In the genomic region with DNA sequence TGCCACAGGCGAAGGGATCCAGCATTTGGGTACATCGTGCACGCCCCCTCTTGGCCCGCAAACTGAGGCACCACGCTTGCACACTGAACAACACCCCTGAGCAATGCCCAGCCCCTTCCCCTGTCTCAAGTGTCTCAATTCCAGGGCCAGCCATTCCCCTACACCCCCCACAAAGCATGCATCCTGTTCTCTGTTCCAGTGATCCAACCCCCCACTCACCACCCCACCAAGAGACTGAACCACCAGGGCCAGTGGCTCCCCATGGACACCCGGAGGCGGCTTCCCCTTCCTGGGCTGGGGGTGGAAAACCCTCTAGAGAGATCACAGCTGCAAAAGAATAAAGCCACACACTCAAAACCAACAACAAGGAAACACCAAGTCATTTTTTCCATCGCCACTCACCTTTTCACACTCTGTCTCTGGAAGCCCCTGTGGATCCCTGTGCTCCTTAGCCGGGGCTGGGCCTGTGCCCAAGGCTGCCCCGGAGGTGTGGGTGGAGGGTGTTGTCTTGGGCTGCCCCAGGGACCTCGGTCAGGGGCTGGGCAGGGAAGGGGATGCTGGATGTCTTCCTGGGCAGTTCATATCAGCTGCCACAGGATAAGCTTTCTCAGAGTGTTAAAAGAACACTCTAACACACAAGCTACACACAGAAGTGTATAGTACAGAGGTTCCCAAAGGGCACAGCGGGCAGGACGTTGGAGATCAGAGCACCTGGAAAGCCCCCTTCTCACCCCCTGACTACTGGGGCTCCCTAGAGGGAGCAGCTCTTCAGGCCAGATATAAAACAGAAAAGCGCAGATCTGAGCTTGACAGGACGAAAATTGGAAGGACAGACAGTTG, we compare ENCODE assay signal across 1 cellular context.
TF ChIP-seq lines count a peak whose summit lies in the region.

No MANE protein-coding gene starts in this region.

TF ChIP-seq in GM23338, 12 proteins besides CTCF, POLR2A, EP300 and RAD21:
- TF ChIP-seq, protein P1, sequence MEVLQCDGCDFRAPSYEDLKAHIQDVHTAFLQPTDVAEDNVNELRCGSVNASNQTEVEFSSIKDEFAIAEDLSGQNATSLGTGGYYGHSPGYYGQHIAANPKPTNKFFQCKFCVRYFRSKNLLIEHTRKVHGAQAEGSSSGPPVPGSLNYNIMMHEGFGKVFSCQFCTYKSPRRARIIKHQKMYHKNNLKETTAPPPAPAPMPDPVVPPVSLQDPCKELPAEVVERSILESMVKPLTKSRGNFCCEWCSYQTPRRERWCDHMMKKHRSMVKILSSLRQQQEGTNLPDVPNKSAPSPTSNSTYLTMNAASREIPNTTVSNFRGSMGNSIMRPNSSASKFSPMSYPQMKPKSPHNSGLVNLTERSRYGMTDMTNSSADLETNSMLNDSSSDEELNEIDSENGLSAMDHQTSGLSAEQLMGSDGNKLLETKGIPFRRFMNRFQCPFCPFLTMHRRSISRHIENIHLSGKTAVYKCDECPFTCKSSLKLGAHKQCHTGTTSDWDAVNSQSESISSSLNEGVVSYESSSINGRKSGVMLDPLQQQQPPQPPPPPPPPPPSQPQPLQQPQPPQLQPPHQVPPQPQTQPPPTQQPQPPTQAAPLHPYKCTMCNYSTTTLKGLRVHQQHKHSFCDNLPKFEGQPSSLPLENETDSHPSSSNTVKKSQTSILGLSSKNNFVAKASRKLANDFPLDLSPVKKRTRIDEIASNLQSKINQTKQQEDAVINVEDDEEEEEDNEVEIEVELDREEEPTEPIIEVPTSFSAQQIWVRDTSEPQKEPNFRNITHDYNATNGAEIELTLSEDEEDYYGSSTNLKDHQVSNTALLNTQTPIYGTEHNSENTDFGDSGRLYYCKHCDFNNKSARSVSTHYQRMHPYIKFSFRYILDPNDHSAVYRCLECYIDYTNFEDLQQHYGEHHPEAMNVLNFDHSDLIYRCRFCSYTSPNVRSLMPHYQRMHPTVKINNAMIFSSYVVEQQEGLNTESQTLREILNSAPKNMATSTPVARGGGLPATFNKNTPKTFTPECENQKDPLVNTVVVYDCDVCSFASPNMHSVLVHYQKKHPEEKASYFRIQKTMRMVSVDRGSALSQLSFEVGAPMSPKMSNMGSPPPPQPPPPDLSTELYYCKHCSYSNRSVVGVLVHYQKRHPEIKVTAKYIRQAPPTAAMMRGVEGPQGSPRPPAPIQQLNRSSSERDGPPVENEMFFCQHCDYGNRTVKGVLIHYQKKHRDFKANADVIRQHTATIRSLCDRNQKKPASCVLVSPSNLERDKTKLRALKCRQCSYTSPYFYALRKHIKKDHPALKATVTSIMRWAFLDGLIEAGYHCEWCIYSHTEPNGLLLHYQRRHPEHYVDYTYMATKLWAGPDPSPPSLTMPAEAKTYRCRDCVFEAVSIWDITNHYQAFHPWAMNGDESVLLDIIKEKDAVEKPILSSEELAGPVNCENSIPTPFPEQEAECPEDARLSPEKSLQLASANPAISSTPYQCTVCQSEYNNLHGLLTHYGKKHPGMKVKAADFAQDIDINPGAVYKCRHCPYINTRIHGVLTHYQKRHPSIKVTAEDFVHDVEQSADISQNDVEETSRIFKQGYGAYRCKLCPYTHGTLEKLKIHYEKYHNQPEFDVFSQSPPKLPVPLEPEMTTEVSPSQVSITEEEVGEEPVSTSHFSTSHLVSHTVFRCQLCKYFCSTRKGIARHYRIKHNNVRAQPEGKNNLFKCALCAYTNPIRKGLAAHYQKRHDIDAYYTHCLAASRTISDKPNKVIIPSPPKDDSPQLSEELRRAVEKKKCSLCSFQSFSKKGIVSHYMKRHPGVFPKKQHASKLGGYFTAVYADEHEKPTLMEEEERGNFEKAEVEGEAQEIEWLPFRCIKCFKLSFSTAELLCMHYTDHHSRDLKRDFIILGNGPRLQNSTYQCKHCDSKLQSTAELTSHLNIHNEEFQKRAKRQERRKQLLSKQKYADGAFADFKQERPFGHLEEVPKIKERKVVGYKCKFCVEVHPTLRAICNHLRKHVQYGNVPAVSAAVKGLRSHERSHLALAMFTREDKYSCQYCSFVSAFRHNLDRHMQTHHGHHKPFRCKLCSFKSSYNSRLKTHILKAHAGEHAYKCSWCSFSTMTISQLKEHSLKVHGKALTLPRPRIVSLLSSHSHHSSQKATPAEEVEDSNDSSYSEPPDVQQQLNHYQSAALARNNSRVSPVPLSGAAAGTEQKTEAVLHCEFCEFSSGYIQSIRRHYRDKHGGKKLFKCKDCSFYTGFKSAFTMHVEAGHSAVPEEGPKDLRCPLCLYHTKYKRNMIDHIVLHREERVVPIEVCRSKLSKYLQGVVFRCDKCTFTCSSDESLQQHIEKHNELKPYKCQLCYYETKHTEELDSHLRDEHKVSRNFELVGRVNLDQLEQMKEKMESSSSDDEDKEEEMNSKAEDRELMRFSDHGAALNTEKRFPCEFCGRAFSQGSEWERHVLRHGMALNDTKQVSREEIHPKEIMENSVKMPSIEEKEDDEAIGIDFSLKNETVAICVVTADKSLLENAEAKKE (CRISPR knock-in tag; IDR thresholded peaks at IDR 0.05): no peak
- no peak for TF ChIP-seq ZNF114 (CRISPR knock-in tag; IDR thresholded peaks at IDR 0.05)
- TF ChIP-seq STAT1 (IDR thresholded peaks at IDR 0.05; ENCODE audit: unreplicated experiment): no peak
- no peak for TF ChIP-seq CREB1 (CRISPR knock-in tag; IDR thresholded peaks at IDR 0.05; ENCODE audit: low read depth)
- no peak for TF ChIP-seq POLR2AphosphoS5 (IDR thresholded peaks at IDR 0.05; ENCODE audit: low read depth)
- no peak for TF ChIP-seq ZNF331 (CRISPR knock-in tag; IDR thresholded peaks at IDR 0.05; ENCODE audit: low read depth)
- TF ChIP-seq EZH2phosphoT487 (IDR thresholded peaks at IDR 0.05; ENCODE audit: unreplicated experiment): no peak
- no peak for TF ChIP-seq NANOG (IDR thresholded peaks at IDR 0.05; ENCODE audit: borderline replicate concordance)
- TF ChIP-seq, protein P2, sequence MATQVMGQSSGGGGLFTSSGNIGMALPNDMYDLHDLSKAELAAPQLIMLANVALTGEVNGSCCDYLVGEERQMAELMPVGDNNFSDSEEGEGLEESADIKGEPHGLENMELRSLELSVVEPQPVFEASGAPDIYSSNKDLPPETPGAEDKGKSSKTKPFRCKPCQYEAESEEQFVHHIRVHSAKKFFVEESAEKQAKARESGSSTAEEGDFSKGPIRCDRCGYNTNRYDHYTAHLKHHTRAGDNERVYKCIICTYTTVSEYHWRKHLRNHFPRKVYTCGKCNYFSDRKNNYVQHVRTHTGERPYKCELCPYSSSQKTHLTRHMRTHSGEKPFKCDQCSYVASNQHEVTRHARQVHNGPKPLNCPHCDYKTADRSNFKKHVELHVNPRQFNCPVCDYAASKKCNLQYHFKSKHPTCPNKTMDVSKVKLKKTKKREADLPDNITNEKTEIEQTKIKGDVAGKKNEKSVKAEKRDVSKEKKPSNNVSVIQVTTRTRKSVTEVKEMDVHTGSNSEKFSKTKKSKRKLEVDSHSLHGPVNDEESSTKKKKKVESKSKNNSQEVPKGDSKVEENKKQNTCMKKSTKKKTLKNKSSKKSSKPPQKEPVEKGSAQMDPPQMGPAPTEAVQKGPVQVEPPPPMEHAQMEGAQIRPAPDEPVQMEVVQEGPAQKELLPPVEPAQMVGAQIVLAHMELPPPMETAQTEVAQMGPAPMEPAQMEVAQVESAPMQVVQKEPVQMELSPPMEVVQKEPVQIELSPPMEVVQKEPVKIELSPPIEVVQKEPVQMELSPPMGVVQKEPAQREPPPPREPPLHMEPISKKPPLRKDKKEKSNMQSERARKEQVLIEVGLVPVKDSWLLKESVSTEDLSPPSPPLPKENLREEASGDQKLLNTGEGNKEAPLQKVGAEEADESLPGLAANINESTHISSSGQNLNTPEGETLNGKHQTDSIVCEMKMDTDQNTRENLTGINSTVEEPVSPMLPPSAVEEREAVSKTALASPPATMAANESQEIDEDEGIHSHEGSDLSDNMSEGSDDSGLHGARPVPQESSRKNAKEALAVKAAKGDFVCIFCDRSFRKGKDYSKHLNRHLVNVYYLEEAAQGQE (IDR thresholded peaks at IDR 0.05; ENCODE audit: unreplicated experiment): no peak
- TF ChIP-seq, protein P3, sequence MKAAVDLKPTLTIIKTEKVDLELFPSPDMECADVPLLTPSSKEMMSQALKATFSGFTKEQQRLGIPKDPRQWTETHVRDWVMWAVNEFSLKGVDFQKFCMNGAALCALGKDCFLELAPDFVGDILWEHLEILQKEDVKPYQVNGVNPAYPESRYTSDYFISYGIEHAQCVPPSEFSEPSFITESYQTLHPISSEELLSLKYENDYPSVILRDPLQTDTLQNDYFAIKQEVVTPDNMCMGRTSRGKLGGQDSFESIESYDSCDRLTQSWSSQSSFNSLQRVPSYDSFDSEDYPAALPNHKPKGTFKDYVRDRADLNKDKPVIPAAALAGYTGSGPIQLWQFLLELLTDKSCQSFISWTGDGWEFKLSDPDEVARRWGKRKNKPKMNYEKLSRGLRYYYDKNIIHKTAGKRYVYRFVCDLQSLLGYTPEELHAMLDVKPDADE (IDR thresholded peaks at IDR 0.05): no peak
- TF ChIP-seq EZH2 (IDR thresholded peaks at IDR 0.05; ENCODE audit: low read depth, unreplicated experiment): no peak
- no peak for TF ChIP-seq JUNB (IDR thresholded peaks at IDR 0.05; ENCODE audit: unreplicated experiment)
